17 cellular contexts compared by ENCODE assay signal in genomic region chr18:74947875-74948274, GRCh38.
A peak's percentile ranks its signal among the peaks of the same experiment; 100 is the strongest.
DNase-seq lines count a peak whose midpoint lies in the region; ATAC-seq and TF ChIP-seq lines count a peak whose summit lies in the region.
"Had no signal": no experiment of that assay in that cellular context is flagged by ENCODE, and none has a peak within 500 bp of the region (broad histone marks: within the 10 kb centered on the region; RNA-seq: fewer than 3 reads in every experiment).

No MANE protein-coding gene starts in this region.

- H3K4me3 ChIP-seq in CD8-positive, alpha-beta T cell (ENCODE audit: low read depth, low read length): no peak overlapping the region
- H3K4me3 ChIP-seq in HUES48 (ENCODE audit: low read depth, low read length) (no peak overlapping the region), endodermal cell (ENCODE audit: low read length) (no peak overlapping the region), neural progenitor cell (peak overlapping the region; percentile 6), gastrocnemius medialis (no peak overlapping the region)
- H3K4me3 ChIP-seq: BLaER1 treated with 17β-estradiol and CSF1 and Interleukin-3, amounts not matched to agents 10 nM and 100 nM; GM12878 had no signal

- peak overlapping the region; percentile 64 for H3K27ac Mint-ChIP-seq in CD8-positive, alpha-beta T cell
- H3K27ac Mint-ChIP-seq in endodermal cell (peak overlapping the region; percentile 62), neural progenitor cell (no peak overlapping the region)
- no peak overlapping the region for H3K27ac Mint-ChIP-seq in activated CD8-positive, alpha-beta memory T cell treated with anti-CD3 and anti-CD28 coated beads, Interleukin-2, amount 10 ng/mL, durations not matched to agents 7 days and 5 days
- H3K27ac Mint-ChIP-seq: CD4-positive, alpha-beta T cell; HFFc6 had no signal

- H3K79me2 ChIP-seq in neural progenitor cell (ENCODE audit: low read depth): no peaks in the 10 kb centered on the region

- no peaks in the 10 kb centered on the region for H3K9me3 ChIP-seq in CD8-positive, alpha-beta T cell (ENCODE audit: low read length)
- H3K9me3 ChIP-seq in HUES48 (ENCODE audit: control insufficient read depth, insufficient read depth, low read length): no peaks in the 10 kb centered on the region
- no peaks in the 10 kb centered on the region for H3K9me3 ChIP-seq in endodermal cell (ENCODE audit: control insufficient read depth, low read length)
- H3K9me3 ChIP-seq in neural progenitor cell (ENCODE audit: low read depth): no peaks in the 10 kb centered on the region
- no peaks in the 10 kb centered on the region for H3K9me3 ChIP-seq in gastrocnemius medialis
- H3K9me3 ChIP-seq: BLaER1 treated with 17β-estradiol and CSF1 and Interleukin-3, amounts not matched to agents 10 nM and 100 nM had no signal

- in situ Hi-C loops in gastrocnemius medialis (cut with MboI; ENCODE audit: low sequenced_read_pairs in 4 of 4): no loop called here

- peaks cover 4% of the 10 kb centered on the region for H3K36me3 Mint-ChIP-seq in CD8-positive, alpha-beta T cell
- H3K36me3 Mint-ChIP-seq in endodermal cell (ENCODE audit: low read depth) (no peaks in the 10 kb centered on the region), neural progenitor cell (peaks cover 2% of the 10 kb centered on the region)
- H3K36me3 Mint-ChIP-seq in activated CD8-positive, alpha-beta memory T cell treated with anti-CD3 and anti-CD28 coated beads, Interleukin-2, amount 10 ng/mL, durations not matched to agents 7 days and 5 days: no peaks in the 10 kb centered on the region

- H3K9ac ChIP-seq in HUES48 (ENCODE audit: low read depth, low read length) (no peak overlapping the region), endodermal cell (ENCODE audit: extremely low read depth, low read length, poor library complexity, severe bottlenecking) (no peak overlapping the region), neural progenitor cell (no peak overlapping the region)
- H3K9ac ChIP-seq: BLaER1 treated with 17β-estradiol and CSF1 and Interleukin-3, amounts not matched to agents 10 nM and 100 nM had no signal

- no peaks in the 10 kb centered on the region for H4K20me1 ChIP-seq in neural progenitor cell (ENCODE audit: low read depth)

- no peaks in the 10 kb centered on the region for H3K36me3 ChIP-seq in CD8-positive, alpha-beta T cell (ENCODE audit: insufficient read depth, low read length)
- H3K36me3 ChIP-seq in HUES48 (ENCODE audit: control insufficient read depth, insufficient read depth, low read length) (no peaks in the 10 kb centered on the region), endodermal cell (ENCODE audit: control insufficient read depth, insufficient read depth, low read length) (no peaks in the 10 kb centered on the region), neural progenitor cell (no peaks in the 10 kb centered on the region), gastrocnemius medialis (no peaks in the 10 kb centered on the region)

- H3F3A ChIP-seq in neural progenitor cell (ENCODE audit: low read depth): peaks cover 8% of the 10 kb centered on the region

- H3K27me3 Mint-ChIP-seq in CD8-positive, alpha-beta T cell (ENCODE audit: low read depth): no peaks in the 10 kb centered on the region
- no peaks in the 10 kb centered on the region for H3K27me3 Mint-ChIP-seq in endodermal cell (ENCODE audit: insufficient read depth)
- H3K27me3 Mint-ChIP-seq in neural progenitor cell (ENCODE audit: insufficient read depth, low read depth): peaks cover 3% of the 10 kb centered on the region
- H3K27me3 Mint-ChIP-seq in activated CD8-positive, alpha-beta memory T cell treated with anti-CD3 and anti-CD28 coated beads, Interleukin-2, amount 10 ng/mL, durations not matched to agents 7 days and 5 days: no peaks in the 10 kb centered on the region
- H3K27me3 Mint-ChIP-seq: CD4-positive, alpha-beta T cell had no signal

- peak overlapping the region; percentile 47 for H3K4me2 ChIP-seq in neural progenitor cell
- H3K4me2 ChIP-seq: BLaER1 treated with 17β-estradiol and CSF1 and Interleukin-3, amounts not matched to agents 10 nM and 100 nM had no signal

- no peak overlapping the region for H3K4me3 Mint-ChIP-seq in CD8-positive, alpha-beta T cell
- H3K4me3 Mint-ChIP-seq in endodermal cell: no peak overlapping the region
- H3K4me3 Mint-ChIP-seq in neural progenitor cell: no peak overlapping the region
- H3K4me3 Mint-ChIP-seq in activated CD8-positive, alpha-beta memory T cell treated with anti-CD3 and anti-CD28 coated beads, Interleukin-2, amount 10 ng/mL, durations not matched to agents 7 days and 5 days: no peak overlapping the region
- H3K4me3 Mint-ChIP-seq: CD4-positive, alpha-beta T cell; HFFc6 had no signal

- H3K27ac ChIP-seq in CD8-positive, alpha-beta T cell (ENCODE audit: low read depth, low read length): no peak overlapping the region
- peak overlapping the region; percentile 49 for H3K27ac ChIP-seq in HUES48 (ENCODE audit: low read depth, low read length)
- H3K27ac ChIP-seq in endodermal cell (ENCODE audit: low read depth, low read length): no peak overlapping the region
- no peak overlapping the region for H3K27ac ChIP-seq in neural progenitor cell
- no peak overlapping the region for H3K27ac ChIP-seq in gastrocnemius medialis
- H3K27ac ChIP-seq: BLaER1 treated with 17β-estradiol and CSF1 and Interleukin-3, amounts not matched to agents 10 nM and 100 nM; HL-60 had no signal

- H3K27me3 ChIP-seq in CD8-positive, alpha-beta T cell (ENCODE audit: insufficient read depth, low read length): no peaks in the 10 kb centered on the region
- H3K27me3 ChIP-seq in HUES48 (ENCODE audit: control insufficient read depth, insufficient read depth, low read length): no peaks in the 10 kb centered on the region
- peaks cover 4% of the 10 kb centered on the region for H3K27me3 ChIP-seq in endodermal cell (ENCODE audit: control insufficient read depth, insufficient read depth, low read length, poor library complexity, severe bottlenecking)
- no peaks in the 10 kb centered on the region for H3K27me3 ChIP-seq in neural progenitor cell
- no peaks in the 10 kb centered on the region for H3K27me3 ChIP-seq in gastrocnemius medialis
- H3K27me3 ChIP-seq: BLaER1 treated with 17β-estradiol and CSF1 and Interleukin-3, amounts not matched to agents 10 nM and 100 nM had no signal

- H2AFZ ChIP-seq in neural progenitor cell (replicated peaks): peak overlapping the region; percentile 78

- no peak for TF ChIP-seq CTCF in CD8-positive, alpha-beta T cell (IDR thresholded peaks at IDR 0.05)
- TF ChIP-seq CTCF in endodermal cell (conservative IDR thresholded peaks at IDR 0.05) (no peak), neural progenitor cell (IDR thresholded peaks at IDR 0.05) (no peak), gastrocnemius medialis (IDR thresholded peaks at IDR 0.05 in 4 of 5, conservative IDR thresholded peaks at IDR 0.05 in 1 of 5) (no peak)

- H3K4me1 ChIP-seq in CD8-positive, alpha-beta T cell (ENCODE audit: insufficient read depth, low read length): no peaks in the 10 kb centered on the region
- H3K4me1 ChIP-seq in HUES48 (ENCODE audit: control insufficient read depth, insufficient read depth, low read length) (peaks cover 59% of the 10 kb centered on the region), endodermal cell (ENCODE audit: control insufficient read depth, insufficient read depth, low read length) (no peaks in the 10 kb centered on the region), neural progenitor cell (peaks cover 23% of the 10 kb centered on the region), gastrocnemius medialis (no peaks in the 10 kb centered on the region)

- CTCF ChIA-PET in CD8-positive, alpha-beta T cell (lab: Charles Lee): interaction anchor here (1.2 kb wide), 1 partner anchor 20 kb away, joined by 3 read pairs; no protein-coding TSS in a partner anchor
- CTCF ChIA-PET in activated CD8-positive, alpha-beta memory T cell treated with anti-CD3 and anti-CD28 coated beads, Interleukin-2, amount 10 ng/mL, durations not matched to agents 7 days and 5 days (lab: Charles Lee): interaction anchor here (0.6 to 1.3 kb wide), 3 partner anchors 8 to 251 kb away, joined by 3 to 4 read pairs (median 4); no protein-coding TSS in a partner anchor

- no peak for DNase-seq in CD8-positive, alpha-beta T cell
- no peak for DNase-seq in endodermal cell
- DNase-seq in neural progenitor cell (ENCODE audit: low spot score): peak; percentile 12
- DNase-seq in activated CD8-positive, alpha-beta memory T cell treated with anti-CD3 and anti-CD28 coated beads, Interleukin-2, amount 10 ng/mL, durations not matched to agents 7 days and 5 days: no peak
- DNase-seq in HUDEP-2 (lab: John Stamatoyannopoulos, UW; ENCODE audit: unreplicated experiment in 76 of 76): no peak
- DNase-seq in gastrocnemius medialis: no peak
- DNase-seq: 8988T; ACHN; CD4-positive, alpha-beta T cell; DMS79; GOT3; HCEC 1CT; HFFc6 had no signal

- no peaks in the 10 kb centered on the region for H3K9me3 Mint-ChIP-seq in CD8-positive, alpha-beta T cell
- H3K9me3 Mint-ChIP-seq in endodermal cell (no peaks in the 10 kb centered on the region), neural progenitor cell (no peaks in the 10 kb centered on the region)
- H3K9me3 Mint-ChIP-seq in activated CD8-positive, alpha-beta memory T cell treated with anti-CD3 and anti-CD28 coated beads, Interleukin-2, amount 10 ng/mL, durations not matched to agents 7 days and 5 days (ENCODE audit: low read depth): no peaks in the 10 kb centered on the region
- H3K9me3 Mint-ChIP-seq: CD4-positive, alpha-beta T cell; HFFc6 had no signal

- no peak for ATAC-seq in CD8-positive, alpha-beta T cell
- ATAC-seq in activated CD8-positive, alpha-beta memory T cell treated with anti-CD3 and anti-CD28 coated beads, Interleukin-2, amount 10 ng/mL, durations not matched to agents 7 days and 5 days: no peak
- ATAC-seq in gastrocnemius medialis: no peak
- ATAC-seq: GM12878 had no signal

- POLR2A ChIA-PET in CD8-positive, alpha-beta T cell (lab: Charles Lee): no interaction called here

- H3K4me1 Mint-ChIP-seq in CD8-positive, alpha-beta T cell (ENCODE audit: low read depth): peaks cover 21% of the 10 kb centered on the region
- H3K4me1 Mint-ChIP-seq in endodermal cell (peaks cover 29% of the 10 kb centered on the region), neural progenitor cell (peaks cover 15% of the 10 kb centered on the region)
- peaks cover 14% of the 10 kb centered on the region for H3K4me1 Mint-ChIP-seq in activated CD8-positive, alpha-beta memory T cell treated with anti-CD3 and anti-CD28 coated beads, Interleukin-2, amount 10 ng/mL, durations not matched to agents 7 days and 5 days

- intact Hi-C loops in CD8-positive, alpha-beta T cell (cut with DNase I, micrococcal nuclease): no loop called here
- intact Hi-C loops in gastrocnemius medialis (cut with DNase I; ENCODE audit: low total_unique reads): no loop called here

- 75 to 90% methylated on average over 3 to 4 of the region's 4 CpGs for WGBS in endodermal cell (ENCODE audit: insufficient coverage in 1 of 2, insufficient read length in 1 of 2), 2 experiments

- TF ChIP-seq POLR2A in gastrocnemius medialis (IDR thresholded peaks at IDR 0.05): no peak

Comparison
In these comparisons a context has a peak if more than half of its experiments do, and no peak if none do; other contexts are left out.
1. H3K27ac Mint-ChIP-seq: peak in CD8-positive, alpha-beta T cell (single experiment) and endodermal cell (single experiment); none in neural progenitor cell (single experiment) and activated CD8-positive, alpha-beta memory T cell treated with anti-CD3 and anti-CD28 coated beads, Interleukin-2, amount 10 ng/mL, durations not matched to agents 7 days and 5 days (single experiment).